ENCODE assay signal across 8 cellular contexts in genomic region chr15:66387176-66388056, GRCh38. TPM values are rescaled to one million over a fixed set of nuclear protein-coding genes. Genes with fewer than 3 reads are reported as not detected.
DNase-seq lines count a peak whose midpoint lies in the region; ATAC-seq, FAIRE-seq and TF ChIP-seq lines count a peak whose summit lies in the region.

No MANE protein-coding gene starts in this region.

- TF ChIP-seq CTCF in HEK293 (tag by site-specific recombination; IDR thresholded peaks at IDR 0.05) (0 out of 2 replicates have a peak, but pooled peaks have one; percentile 58), H1 (IDR thresholded peaks at IDR 0.05; ENCODE audit: control extremely low read depth in 1 of 3, insufficient read depth in 1 of 3, low read depth in 1 of 3, low read length in 3 of 3) (peak; percentile 34 to 54 (median 41); a peak in 3 of 4 replicates), mesothelial cell of epicardium (IDR thresholded peaks at IDR 0.05; ENCODE audit: unreplicated experiment) (no peak)

- peaks cover 28% of the 10 kb centered on the region for H3K36me3 Mint-ChIP-seq in activated CD8-positive, alpha-beta memory T cell treated with anti-CD3 and anti-CD28 coated beads, Interleukin-2, amount 10 ng/mL, durations not matched to agents 7 days and 5 days
- H3K36me3 Mint-ChIP-seq in mesothelial cell of epicardium: peaks cover 5% of the 10 kb centered on the region

- H3K56ac ChIP-seq in H1 (replicated peaks; ENCODE audit: insufficient read length, low read depth, low read length): peak overlapping the region; percentile 0

- peak overlapping the region; percentile 97 for H3K4me3 Mint-ChIP-seq in activated CD8-positive, alpha-beta memory T cell treated with anti-CD3 and anti-CD28 coated beads, Interleukin-2, amount 10 ng/mL, durations not matched to agents 7 days and 5 days
- peak overlapping the region; percentile 92 for H3K4me3 Mint-ChIP-seq in mesothelial cell of epicardium

- WGBS in H1 (ENCODE audit: extremely low coverage in 1 of 2, insufficient coverage in 1 of 2, insufficient read length in 1 of 2, insufficient replicate concordance in 2 of 2, low coverage in 1 of 2, low lambda C conversion rate in 2 of 2, missing lambda C conversion rate in 1 of 2), 2 experiments: 4% methylated on average over 22 of the region's 61 CpGs; no CpG with 5 or more reads in 1 of the 2 experiments

- peak overlapping the region; percentile 82 for H3K27ac Mint-ChIP-seq in activated CD8-positive, alpha-beta memory T cell treated with anti-CD3 and anti-CD28 coated beads, Interleukin-2, amount 10 ng/mL, durations not matched to agents 7 days and 5 days
- H3K27ac Mint-ChIP-seq in mesothelial cell of epicardium: peak overlapping the region; percentile 96

- no peaks in the 10 kb centered on the region for H3K9me3 Mint-ChIP-seq in activated CD8-positive, alpha-beta memory T cell treated with anti-CD3 and anti-CD28 coated beads, Interleukin-2, amount 10 ng/mL, durations not matched to agents 7 days and 5 days (ENCODE audit: low read depth)
- no peaks in the 10 kb centered on the region for H3K9me3 Mint-ChIP-seq in mesothelial cell of epicardium

- H2BK15ac ChIP-seq in H1 (ENCODE audit: low read length): no peak overlapping the region

- peaks cover 7 to 8% of the 10 kb centered on the region in 2 experiments for H4K20me1 ChIP-seq in H1 (replicated peaks in 1 of 2; ENCODE audit: control insufficient read depth in 1 of 2, insufficient read depth in 2 of 2, low read length in 2 of 2)

- peak overlapping the region; percentile 51 to 68 (median 58) for H3K9ac ChIP-seq in H1 (replicated peaks in 1 of 4; ENCODE audit: extremely low read depth in 1 of 4, low read depth in 3 of 4, low read length in 3 of 4)

- no peak overlapping the region for H3K18ac ChIP-seq in H1 (ENCODE audit: extremely low read depth, low read length)

- POLR2A ChIA-PET in HEK293 (lab: Yijun Ruan, JAX): interaction anchor here (0.5 to 3.2 kb wide), 19 partner anchors 17 to 596 kb away, joined by 3 to 26 read pairs (median 4); partner anchors contain the start of genes RPL4, SNAPC5, TIPIN and ZWILCH
- POLR2A ChIA-PET in H1 (lab: Charles Lee; ENCODE audit: partially characterized antibody): interaction anchor here (1.7 to 5.5 kb wide), 4 partner anchors 16 to 117 kb away, joined by 3 to 58 read pairs (median 13); partner anchors contain the start of genes RPL4, SNAPC5, TIPIN and ZWILCH

- no peak overlapping the region for H2BK120ac ChIP-seq in H1 (replicated peaks; ENCODE audit: low read depth, low read length)

- H2BK5ac ChIP-seq in H1 (ENCODE audit: low read depth, low read length): no peak overlapping the region

- H3K23me2 ChIP-seq in H1 (ENCODE audit: low read depth, low read length): peaks cover 3% of the 10 kb centered on the region

- H3K9me3 ChIP-seq in HEK293 (ENCODE audit: control insufficient read depth, insufficient read depth, low read depth, low read length): no peaks in the 10 kb centered on the region
- no peaks in the 10 kb centered on the region for H3K9me3 ChIP-seq in H1 (ENCODE audit: insufficient read depth in 2 of 2, low read depth in 1 of 2, low read length in 1 of 2)

- peaks cover 0 to 23% of the 10 kb centered on the region in 2 experiments; a peak in 2 of 3 replicates for H3K36me3 ChIP-seq in HEK293 (ENCODE audit: control insufficient read depth in 2 of 2, insufficient read depth in 1 of 2, low read length in 2 of 2)
- peaks cover 0 to 3% (median 0%) of the 10 kb centered on the region in 4 experiments; a peak in 2 of 8 replicates for H3K36me3 ChIP-seq in H1 (ENCODE audit: control insufficient read depth in 2 of 4, insufficient read depth in 4 of 4, low read length in 3 of 4)

- no peak overlapping the region for H2BK20ac ChIP-seq in H1 (ENCODE audit: low read length)

- peak; percentile 36 for ATAC-seq in activated CD8-positive, alpha-beta memory T cell treated with anti-CD3 and anti-CD28 coated beads, Interleukin-2, amount 10 ng/mL, durations not matched to agents 7 days and 5 days

- no peak overlapping the region for H3K14ac ChIP-seq in H1 (ENCODE audit: insufficient read length)

- DNase-seq in NCI-H526 (lab: John Stamatoyannopoulos, UW) (peak; percentile 20 to 58), H1 (ENCODE audit: low read depth in 1 of 2, low spot score in 2 of 2) (peak in 1 of 2 experiments; percentile 72), mesothelial cell of epicardium (ENCODE audit: low spot score in 2 of 2, unreplicated experiment in 2 of 2) (peak; percentile 30 to 72), NCI-H446 treated with DMSO at 0.1 percent for 48 hours (lab: John Stamatoyannopoulos, UW) (no peak)
- DNase-seq in activated CD8-positive, alpha-beta memory T cell treated with anti-CD3 and anti-CD28 coated beads, Interleukin-2, amount 10 ng/mL, durations not matched to agents 7 days and 5 days: peak; percentile 79
- DNase-seq in stimulated activated CD8-positive, alpha-beta memory T cell treated with anti-CD3 and anti-CD28 coated beads, Interleukin-15, amount 100 ng/mL, for 48 hours (ENCODE audit: low read depth in 2 of 2): peak; percentile 75 to 77

- TF ChIP-seq RAD21 in H1 (IDR thresholded peaks at IDR 0.05 in 1 of 2, conservative IDR thresholded peaks at IDR 0.05 in 1 of 2; ENCODE audit: low read depth in 2 of 2, low read length in 2 of 2): peak; percentile 14 to 17; a peak in 2 of 4 replicates

- peak overlapping the region; percentile 21 for H4K5ac ChIP-seq in H1 (ENCODE audit: insufficient read length, low read depth, low read length)

- H3K79me1 ChIP-seq in H1 (ENCODE audit: low read depth, low read length): peaks cover 14% of the 10 kb centered on the region

- H3K27me3 Mint-ChIP-seq in activated CD8-positive, alpha-beta memory T cell treated with anti-CD3 and anti-CD28 coated beads, Interleukin-2, amount 10 ng/mL, durations not matched to agents 7 days and 5 days: no peaks in the 10 kb centered on the region
- no peaks in the 10 kb centered on the region for H3K27me3 Mint-ChIP-seq in mesothelial cell of epicardium (ENCODE audit: low read depth)

- TF ChIP-seq EP300 in H1 (IDR thresholded peaks at IDR 0.05; ENCODE audit: borderline replicate concordance in 1 of 2, low read depth in 2 of 2, low read length in 2 of 2): no peak

- H3K4me1 ChIP-seq in HEK293 (ENCODE audit: control insufficient read depth, insufficient read depth, low read length) (peaks cover 5% of the 10 kb centered on the region; the same call in 1 of the 2 replicates), H1 (replicated peaks in 1 of 4; ENCODE audit: control insufficient read depth in 3 of 4, insufficient read depth in 4 of 4, low read length in 3 of 4) (peaks cover 0 to 3% (median 0%) of the 10 kb centered on the region in 4 experiments; a peak in 2 of 7 replicates)

- peak overlapping the region; percentile 69 to 95 for H3K4me2 ChIP-seq in H1 (ENCODE audit: insufficient read depth in 1 of 2, low read depth in 2 of 2, low read length in 2 of 2)

- H3K79me2 ChIP-seq in H1 (ENCODE audit: control insufficient read depth in 1 of 2, insufficient read depth in 2 of 2, low read length in 2 of 2): peaks cover 20 to 51% of the 10 kb centered on the region in 2 experiments

- H3K27ac ChIP-seq in HEK293 (ENCODE audit: extremely low read depth, low read depth, low read length) (peak overlapping the region; percentile 83), H1 (ENCODE audit: low read depth, low read length) (0 out of 2 replicates have a peak overlapping the region, but pooled peaks have one; percentile 6)

- CTCF ChIA-PET in HEK293 (lab: Yijun Ruan, JAX): interaction anchor here (0.6 to 4.8 kb wide), 15 partner anchors 12 to 993 kb away, joined by 3 to 58 read pairs (median 3); partner anchors contain the start of gene SNAPC5
- CTCF ChIA-PET in activated CD8-positive, alpha-beta memory T cell treated with anti-CD3 and anti-CD28 coated beads, Interleukin-2, amount 10 ng/mL, durations not matched to agents 7 days and 5 days (lab: Charles Lee): interaction anchor here (0.6 to 7.2 kb wide), 17 partner anchors 8 to 530 kb away, joined by 3 to 119 read pairs (median 4); partner anchors contain the start of genes RPL4, SNAPC5, TIPIN and ZWILCH
- CTCF ChIA-PET in H1 (lab: Charles Lee; ENCODE audit: partially characterized antibody): interaction anchor here (0.8 to 4.6 kb wide), 17 partner anchors 9 to 363 kb away, joined by 3 to 47 read pairs (median 3); partner anchors contain the start of gene SNAPC5

- H4K8ac ChIP-seq in H1 (ENCODE audit: extremely low read depth, insufficient read depth, low read length): peak overlapping the region; percentile 89

- H2AK5ac ChIP-seq in H1 (ENCODE audit: low read depth, low read length): no peak overlapping the region

- no peak for FAIRE-seq in H1 (lab: Jason Lieb, UNC)

- no peak overlapping the region for H2BK12ac ChIP-seq in H1 (ENCODE audit: low read depth, low read length)

- H4K91ac ChIP-seq in H1 (replicated peaks; ENCODE audit: insufficient read length, low read length): no peak overlapping the region

- peaks cover 53% of the 10 kb centered on the region for H3K4me1 Mint-ChIP-seq in activated CD8-positive, alpha-beta memory T cell treated with anti-CD3 and anti-CD28 coated beads, Interleukin-2, amount 10 ng/mL, durations not matched to agents 7 days and 5 days
- H3K4me1 Mint-ChIP-seq in mesothelial cell of epicardium: peaks cover 23% of the 10 kb centered on the region

- H2AFZ ChIP-seq in H1 (ENCODE audit: low read length): no peak overlapping the region

- no peak overlapping the region for H3K4ac ChIP-seq in H1 (replicated peaks; ENCODE audit: insufficient read length, low read depth, low read length)

- H3K4me3 ChIP-seq in GM08714 (ENCODE audit: low read length) (peak overlapping the region; percentile 99), HEK293 (ENCODE audit: low read depth, low read length) (peak overlapping the region; percentile 88), H1 (ENCODE audit: extremely low read depth in 1 of 4, insufficient read depth in 2 of 4, low read depth in 3 of 4, low read length in 4 of 4) (peak overlapping the region; percentile 48 to 96 (median 88))

- H3K23ac ChIP-seq in H1 (ENCODE audit: insufficient read length): no peak overlapping the region

- no peaks in the 10 kb centered on the region for H3K27me3 ChIP-seq in H1 (replicated peaks in 1 of 4; ENCODE audit: control insufficient read depth in 3 of 4, extremely low read depth in 1 of 4, insufficient read depth in 3 of 4, low read length in 3 of 4)

- TF ChIP-seq POLR2A in H1 (IDR thresholded peaks at IDR 0.05; ENCODE audit: control extremely low read depth in 1 of 2, low read depth in 2 of 2, low read length in 2 of 2): no peak

RNA-seq across cellular contexts. Expression of gene MAP2K1, which starts 0.7 kb away (rescaled TPM):
- 10 to 100 TPM; 83.3 to 83.5 TPM for total RNA-seq in activated CD8-positive, alpha-beta memory T cell treated with anti-CD3 and anti-CD28 coated beads, Interleukin-2, amount 10 ng/mL, durations not matched to agents 7 days and 5 days
- total RNA-seq in H1 (2021; fragmentation: NEBNext Ultra II Directional; extraction: Animal tissue kit (Norgen Biotek cat#: 25700)): 70.4 and 78.2 TPM in 2 replicates
- polyA plus RNA-seq in H1 (2011; rRNA removed): 38.9 and 54.7 TPM in 2 replicates
- 46.5 TPM for polyA plus RNA-seq in H1 (2011; cell fraction: cytosol; rRNA removed)
- 33.9 TPM for polyA plus RNA-seq in H1 (2011; cell fraction: nucleus; rRNA removed)
- 63.2 to 65.7 TPM (median 64.2 TPM) in 4 replicates for polyA plus RNA-seq in H1 (2012, experiment 1 of 2)
- 46.6 TPM for polyA plus RNA-seq in H1 (2012, experiment 2 of 2)
- polyA plus RNA-seq in H1 (2013, experiment 1 of 2): 26.6 TPM
- 27.6 TPM for polyA plus RNA-seq in H1 (2013, experiment 2 of 2)
- polyA minus RNA-seq in H1 (2011; rRNA and poly(A)+ RNA removed): 23.6 and 27.1 TPM in 2 replicates
- 20.9 TPM for polyA minus RNA-seq in H1 (2011; cell fraction: cytosol; rRNA and poly(A)+ RNA removed)
- polyA minus RNA-seq in H1 (2011; cell fraction: nucleus; rRNA and poly(A)+ RNA removed): 16.5 TPM
- 24.7 to 27.6 TPM (median 26.7 TPM) in 3 replicates for total RNA-seq in mesothelial cell of epicardium

RNA-seq across cellular contexts. Expression of gene TIPIN, which starts 30.9 kb away (rescaled TPM):
- total RNA-seq in activated CD8-positive, alpha-beta memory T cell treated with anti-CD3 and anti-CD28 coated beads, Interleukin-2, amount 10 ng/mL, durations not matched to agents 7 days and 5 days: 10 to 100 TPM; 34.3 to 40.2 TPM
- 23.5 and 24.7 TPM in 2 replicates for total RNA-seq in H1 (2021; fragmentation: NEBNext Ultra II Directional; extraction: Animal tissue kit (Norgen Biotek cat#: 25700))
- 8.2 and 8.5 TPM in 2 replicates for polyA plus RNA-seq in H1 (2011; rRNA removed)
- polyA plus RNA-seq in H1 (2011; cell fraction: cytosol; rRNA removed): 11.6 TPM
- polyA plus RNA-seq in H1 (2011; cell fraction: nucleus; rRNA removed): 4.8 TPM
- 19.4 to 33.9 TPM (median 21.1 TPM) in 4 replicates for polyA plus RNA-seq in H1 (2012, experiment 1 of 2)
- polyA plus RNA-seq in H1 (2012, experiment 2 of 2): 4.0 TPM
- 19.7 TPM for polyA plus RNA-seq in H1 (2013, experiment 1 of 2)
- polyA plus RNA-seq in H1 (2013, experiment 2 of 2): 19.7 TPM
- 5.9 and 8.6 TPM in 2 replicates for polyA minus RNA-seq in H1 (2011; rRNA and poly(A)+ RNA removed)
- polyA minus RNA-seq in H1 (2011; cell fraction: cytosol; rRNA and poly(A)+ RNA removed): 10.9 TPM
- polyA minus RNA-seq in H1 (2011; cell fraction: nucleus; rRNA and poly(A)+ RNA removed): 8.7 TPM
- total RNA-seq in mesothelial cell of epicardium: 9.5 to 10.5 TPM (median 10.2 TPM) in 3 replicates
